ENCODE assay signal across 8 cellular contexts in genomic region chr17:43169561-43170139, GRCh38. TPM values are rescaled to one million over a fixed set of nuclear protein-coding genes. Genes with fewer than 3 reads are reported as not detected.
A peak's percentile ranks its signal among the peaks of the same experiment; 100 is the strongest.
DNase-seq lines count a peak whose midpoint lies in the region; ATAC-seq and TF ChIP-seq lines count a peak whose summit lies in the region.

No MANE protein-coding gene starts in this region.

- H3K27ac ChIP-seq in 22Rv1: peak overlapping the region; percentile 93

- TF ChIP-seq CTCF in 22Rv1 (IDR thresholded peaks at IDR 0.05) (no peak), GM10266 (IDR thresholded peaks at IDR 0.05; ENCODE audit: control insufficient read depth, insufficient read depth, low read depth, missing control alignments) (no peak)

- ATAC-seq in HG02759 (IDR thresholded peaks at IDR 0.05; ENCODE audit: unreplicated experiment) (peak; percentile 24), left lobe of liver (peak; percentile 77)

- peak; percentile 29 for DNase-seq in GM10266 (ENCODE audit: extremely low spot score)
- DNase-seq in NCI-H774 (lab: John Stamatoyannopoulos, UW): peak; percentile 73
- peak; percentile 2 for DNase-seq in cerebellar cortex (ENCODE audit: low spot score)
- DNase-seq in left lobe of liver (ENCODE audit: low spot score): peak; percentile 78
- DNase-seq in stimulated activated CD8-positive, alpha-beta memory T cell treated with anti-CD3 and anti-CD28 coated beads, Interleukin-4, amount 100 ng/mL, for 48 hours: peak; percentile 47
- DNase-seq in T1000 (lab: John Stamatoyannopoulos, UW): no peak

RNA-seq across cellular contexts. Expression of gene NBR1, which starts 1.4 kb away (rescaled TPM):
- 55.2 TPM for total RNA-seq in left lobe of liver

RNA-seq across cellular contexts. Expression of gene TMEM106A, which starts 42.0 kb away (rescaled TPM):
- 2.1 TPM for total RNA-seq in left lobe of liver

RNA-seq across cellular contexts. Expression of gene BRCA1, which starts 44.5 kb away (rescaled TPM):
- 7.8 TPM for total RNA-seq in left lobe of liver

RNA-seq across cellular contexts. Expression of gene CCDC200, which starts 58.8 kb away (rescaled TPM):
- total RNA-seq in left lobe of liver: not detected
